19 cellular contexts compared by ENCODE assay signal in the genomic region with DNA sequence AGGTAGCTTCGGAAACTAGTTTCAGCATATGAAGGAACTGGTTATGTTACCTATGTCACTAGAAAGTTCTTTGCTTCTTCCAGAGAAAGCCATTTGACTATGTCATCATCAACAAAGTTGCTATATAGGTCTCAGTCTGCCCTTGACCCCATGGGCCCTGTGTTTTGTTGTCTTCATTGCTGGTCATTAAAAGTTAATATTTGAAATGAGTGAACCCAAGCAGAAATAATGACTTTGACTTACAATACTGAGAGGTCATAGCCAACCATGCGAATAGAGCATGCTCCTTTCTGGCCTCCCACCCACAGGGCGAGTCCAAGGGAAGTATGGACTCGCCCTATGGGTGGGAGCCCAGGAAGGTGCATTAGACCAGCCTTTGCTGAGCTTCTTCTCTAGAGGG. TPM values are rescaled to one million over a fixed set of nuclear protein-coding genes. Genes with fewer than 3 reads are reported as not detected.
DNase-seq lines count a peak whose midpoint lies in the region; ATAC-seq, FAIRE-seq and TF ChIP-seq lines count a peak whose summit lies in the region.
"Had no signal": no experiment of that assay in that cellular context is flagged by ENCODE, and none has a peak within 500 bp of the region (broad histone marks: within the 10 kb centered on the region; RNA-seq: fewer than 3 reads in every experiment).

No MANE protein-coding gene starts in this region.

- WGBS in GM12878 (ENCODE audit: insufficient coverage, insufficient replicate concordance, low lambda C conversion rate, missing lambda C conversion rate), result 48% methylated on average over 4 of the region's 4 CpGs
- 82% methylated on average over 4 of the region's 4 CpGs for WGBS in liver
- whole genome bisulfite sequencing in psoas muscle, 3 donors, result 95 to 97% (median 96%) methylated on average over 4 of the region's 4 CpGs
- WGBS in body of pancreas, 2 donors, result 79 to 97% methylated on average over 4 of the region's 4 CpGs

- DNase-seq in GM12878 (ENCODE audit: low read depth, low spot score) (peak; percentile 8), kidney tubule cell (ENCODE audit: low spot score) (peak; percentile 35), psoas muscle (no peak), midbrain (lab: John Stamatoyannopoulos, UW) (no peak), body of pancreas (no peak), retina (no peak)
- DNase-seq: AML-193; Caco-2; CD4-positive, alpha-beta T cell; GOT3; H7; HFFc6 had no signal

- TF ChIP-seq POLR2A in GM12878 (IDR thresholded peaks at IDR 0.05; ENCODE audit: low read depth, low read length), result no peak
- no peak for TF ChIP-seq POLR2A in body of pancreas (IDR thresholded peaks at IDR 0.05)

- FAIRE-seq in GM12878 (lab: Jason Lieb, UNC), result no peak
- FAIRE-seq: D721Med, G401.6, GM12892 had no signal

- in situ Hi-C loops in GM12878 (cut with MboI), result no loop called here

- H3K36me3 ChIP-seq in GM12878 (ENCODE audit: control insufficient read depth in 2 of 2, insufficient read depth in 2 of 2, low read length in 1 of 2) (no peaks in the 10 kb centered on the region), liver (ENCODE audit: control insufficient read depth in 4 of 4, insufficient read depth in 3 of 4, low read depth in 1 of 4, low read length in 3 of 4) (no peaks in the 10 kb centered on the region), psoas muscle (ENCODE audit: insufficient read depth in 1 of 2, low read depth in 1 of 2) (no peaks in the 10 kb centered on the region), body of pancreas (replicated peaks in 1 of 2; ENCODE audit: insufficient read depth in 1 of 2, low read depth in 2 of 2) (no peaks in the 10 kb centered on the region)

- no peaks in the 10 kb centered on the region for H3K79me2 ChIP-seq in GM12878 (ENCODE audit: control insufficient read depth, insufficient read depth, low read length)

- SMC1A ChIA-PET in GM12878 (lab: Charles Lee; ENCODE audit: uncharacterized antibody, unreplicated experiment), result interaction anchor here (1.0 kb wide), 1 partner anchor 51 kb away, joined by 3 read pairs; no protein-coding TSS in a partner anchor

- TF ChIP-seq CTCF in GM12878 (IDR thresholded peaks at IDR 0.05 in 2 of 3, conservative IDR thresholded peaks at IDR 0.05 in 1 of 3; ENCODE audit: control insufficient read depth in 2 of 3, extremely low read depth in 1 of 3, insufficient read depth in 1 of 3, low read depth in 3 of 3, low read length in 3 of 3), result no peak
- no peak for TF ChIP-seq CTCF in liver (IDR thresholded peaks at IDR 0.05; ENCODE audit: low read depth, low read length, missing input control)
- TF ChIP-seq CTCF in psoas muscle (IDR thresholded peaks at IDR 0.05), result no peak
- no peak for TF ChIP-seq CTCF in body of pancreas (IDR thresholded peaks at IDR 0.05)

- H3K4me1 ChIP-seq in GM12878 (ENCODE audit: control insufficient read depth, insufficient read depth, low read length), result no peaks in the 10 kb centered on the region
- H3K4me1 ChIP-seq in liver (ENCODE audit: control insufficient read depth in 4 of 4, insufficient read depth in 4 of 4, low read length in 3 of 4), result peaks cover 0 to 4% (median 0%) of the 10 kb centered on the region in 4 donors
- no peaks in the 10 kb centered on the region for H3K4me1 ChIP-seq in psoas muscle
- H3K4me1 ChIP-seq in body of pancreas, result peaks cover 5% of the 10 kb centered on the region
- H3K4me1 ChIP-seq: Caco-2 had no signal

- H3K27me3 ChIP-seq in GM12878 (replicated peaks in 1 of 2; ENCODE audit: control insufficient read depth in 2 of 2, insufficient read depth in 2 of 2, low read length in 1 of 2), result no peaks in the 10 kb centered on the region
- no peaks in the 10 kb centered on the region for H3K27me3 ChIP-seq in liver (ENCODE audit: control insufficient read depth in 4 of 4, insufficient read depth in 4 of 4, low read length in 3 of 4)
- H3K27me3 ChIP-seq in psoas muscle (ENCODE audit: insufficient read depth in 3 of 3, low read length in 2 of 3), result no peaks in the 10 kb centered on the region
- no peaks in the 10 kb centered on the region for H3K27me3 ChIP-seq in body of pancreas

- RAD21 ChIA-PET in GM12878 (lab: Charles Lee; ENCODE audit: unreplicated experiment), result interaction anchor here (0.8 kb wide), 1 partner anchor 29 kb away, joined by 3 read pairs; no protein-coding TSS in a partner anchor

- CTCF ChIA-PET in GM12878 (lab: Yijun Ruan, JAX), result no interaction called here

- H3K4me3 ChIP-seq in GM12878 (no peak overlapping the region), liver (ENCODE audit: low read depth in 1 of 3, low read length in 3 of 3) (no peak overlapping the region), psoas muscle (no peak overlapping the region), body of pancreas (no peak overlapping the region)

- no peak overlapping the region for H3K4me2 ChIP-seq in GM12878 (ENCODE audit: control insufficient read depth, insufficient read depth)

- BruUV-seq in GM12878 (replicated peaks; lab: Mats Ljungman, UMichigan), result no TSS peak

- H3K27ac ChIP-seq in GM12878 (ENCODE audit: control insufficient read depth, insufficient read depth) (no peak overlapping the region), liver (ENCODE audit: low read depth in 1 of 2, low read length in 2 of 2) (no peak overlapping the region), psoas muscle (no peak overlapping the region), body of pancreas (no peak overlapping the region)
- H3K27ac ChIP-seq: C4-2B, HL-60 had no signal

- intact Hi-C loops in GM12878 (cut with micrococcal nuclease; ENCODE audit: unreplicated experiment) (no loop called here), psoas muscle (cut with DNase I) (no loop called here), body of pancreas (cut with DNase I) (no loop called here)

- H4K20me1 ChIP-seq in GM12878 (ENCODE audit: control insufficient read depth, insufficient read depth), result no peaks in the 10 kb centered on the region

- H3K9ac ChIP-seq in GM12878 (ENCODE audit: control insufficient read depth, insufficient read depth, low read length) (no peak overlapping the region), liver (ENCODE audit: low read depth in 1 of 2, low read length in 2 of 2) (no peak overlapping the region)

- POLR2A ChIA-PET in GM12878 (lab: Charles Lee), result interaction anchor here (0.6 to 1.0 kb wide), 2 partner anchors 31 to 1533 kb away, joined by 3 read pairs; no protein-coding TSS in a partner anchor

- no peak overlapping the region for H2AFZ ChIP-seq in GM12878 (ENCODE audit: control insufficient read depth, low read depth, low read length)

- no peak for TF ChIP-seq EP300 in GM12878 (IDR thresholded peaks at IDR 0.05; ENCODE audit: borderline replicate concordance in 1 of 2, control insufficient read depth in 1 of 2, low read depth in 2 of 2, low read length in 2 of 2)

- ATAC-seq in GM12878, result peak; percentile 74
- no peak for ATAC-seq in psoas muscle
- ATAC-seq in body of pancreas, result no peak
- ATAC-seq: HCT116 had no signal

- TF ChIP-seq RAD21 in GM12878 (IDR thresholded peaks at IDR 0.05; ENCODE audit: insufficient read depth, low read depth, low read length) (no peak), liver (IDR thresholded peaks at IDR 0.05) (peak in 1 of 2 donors; percentile 11)

- H3K9me3 ChIP-seq in GM12878 (replicated peaks; ENCODE audit: control insufficient read depth, insufficient read depth, low read length), result no peaks in the 10 kb centered on the region
- H3K9me3 ChIP-seq in liver (ENCODE audit: control insufficient read depth in 4 of 4, low read length in 3 of 4), result no peaks in the 10 kb centered on the region
- H3K9me3 ChIP-seq in psoas muscle, result no peaks in the 10 kb centered on the region
- no peaks in the 10 kb centered on the region for H3K9me3 ChIP-seq in body of pancreas
- H3K9me3 ChIP-seq: Caco-2 had no signal

TF ChIP-seq in GM12878, 131 proteins besides CTCF, POLR2A, EP300 and RAD21 (continues in another document):
- no peak for TF ChIP-seq MYC (IDR thresholded peaks at IDR 0.05; ENCODE audit: insufficient read depth, insufficient read length, insufficient replicate concordance, low read length, severe bottlenecking)

TF ChIP-seq in liver, 16 proteins besides CTCF, POLR2A, EP300 and RAD21 (continues in another document):
- TF ChIP-seq YY1 (IDR thresholded peaks at IDR 0.05) (no peak), NR2F2 (IDR thresholded peaks at IDR 0.05) (peak; percentile 62), TAF1 (conservative IDR thresholded peaks at IDR 0.05) (no peak), HNF4G (IDR thresholded peaks at IDR 0.05) (peak; percentile 56), RXRA (IDR thresholded peaks at IDR 0.05) (peak in 1 of 2 donors; percentile 91), FOXA2 (IDR thresholded peaks at IDR 0.05) (no peak), EGR1 (IDR thresholded peaks at IDR 0.05; ENCODE audit: low read depth in 2 of 2) (no peak)
- TF ChIP-seq, protein P1, sequence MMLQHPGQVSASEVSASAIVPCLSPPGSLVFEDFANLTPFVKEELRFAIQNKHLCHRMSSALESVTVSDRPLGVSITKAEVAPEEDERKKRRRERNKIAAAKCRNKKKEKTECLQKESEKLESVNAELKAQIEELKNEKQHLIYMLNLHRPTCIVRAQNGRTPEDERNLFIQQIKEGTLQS (IDR thresholded peaks at IDR 0.05), result peak; percentile 77
- TF ChIP-seq, protein P2, sequence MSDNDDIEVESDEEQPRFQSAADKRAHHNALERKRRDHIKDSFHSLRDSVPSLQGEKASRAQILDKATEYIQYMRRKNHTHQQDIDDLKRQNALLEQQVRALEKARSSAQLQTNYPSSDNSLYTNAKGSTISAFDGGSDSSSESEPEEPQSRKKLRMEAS (IDR thresholded peaks at IDR 0.05), result no peak

RNA-seq across cellular contexts. Expression of a gene that starts 40.9 kb away (rescaled TPM):
- total RNA-seq in GM12878 (2013; cell fraction: nucleolus; rRNA removed), result 26.8 and 31.2 TPM in 2 replicates
- total RNA-seq in GM12878 (2014; rRNA removed) (8.8 and 9.8 TPM in 2 replicates), GM12878 (2014; rRNA removed; fragmentation: Illumina TruSeq; extraction: Trizol) (8.8 and 9.1 TPM in 2 replicates), GM12878 (2021) (11.5 and 14.3 TPM in 2 replicates), liver (10 to 100 TPM in 1 of 2 donors, 1 to 10 TPM in 1; 2.5 to 10.6 TPM), psoas muscle (1 to 10 TPM; 3.8 to 7.0 (median 4.6) TPM), body of pancreas (10 to 100 TPM in 1 of 2 donors, 1 to 10 TPM in 1; 6.9 to 12.7 TPM)
- polyA plus RNA-seq in GM12878 (2011; ENCODE audit: low read depth), result 4.1 TPM
- polyA plus RNA-seq in GM12878 (2011; rRNA removed) (5.0 and 6.1 TPM in 2 replicates), GM12878 (2014; fragmentation: Illumina TruSeq; extraction: Trizol) (7.9 and 11.2 TPM in 2 replicates), GM12878 (2014; fragmentation: Nextera tagmentation; extraction: Ambion mirVana) (10 to 100 TPM; 12.9 to 17.6 TPM), GM12878 (2014; rRNA removed) (6.3 and 9.3 TPM in 2 replicates), GM12878 (2016; fragmentation: Nextera tagmentation; extraction: Ambion mirVana) (10 to 100 TPM; 14.4 to 20.8 TPM), liver (1 to 10 TPM; 2.0 to 6.7 TPM), psoas muscle (1 to 10 TPM; 1.2 to 2.8 (median 1.4) TPM)
- polyA plus RNA-seq in GM12878 (2011; cell fraction: cytosol; rRNA removed), result 3.0 and 3.1 TPM in 2 replicates
- 3.8 and 5.9 TPM in 2 replicates for polyA plus RNA-seq in GM12878 (2011; cell fraction: nucleus; rRNA removed)
- 5.7 and 7.9 TPM in 2 replicates for polyA plus RNA-seq in GM12878 (2012)
- 2.9 and 4.4 TPM in 2 replicates for polyA minus RNA-seq in GM12878 (2011; rRNA and poly(A)+ RNA removed)
- polyA minus RNA-seq in GM12878 (2011; cell fraction: cytosol; rRNA and poly(A)+ RNA removed), result 3.1 and 4.9 TPM in 2 replicates
- 2.9 and 3.8 TPM in 2 replicates for polyA minus RNA-seq in GM12878 (2011; cell fraction: nucleus; rRNA and poly(A)+ RNA removed)

Comparison
In these comparisons a context has a peak if more than half of its experiments do, and no peak if none do; other contexts are left out.
1. DNase-seq: peak in GM12878 (single experiment) and kidney tubule cell (single experiment); none in psoas muscle (0 of 2), midbrain (single experiment), body of pancreas (0 of 4) and retina (single experiment).